Comparison of ENCODE assay signal across 13 cellular contexts in genomic region chr15:67133026-67133425, GRCh38.
A peak's percentile ranks its signal among the peaks of the same experiment; 100 is the strongest.
DNase-seq lines count a peak whose midpoint lies in the region; ATAC-seq lines count a peak whose summit lies in the region.
"Had no signal": no experiment of that assay in that cellular context is flagged by ENCODE, and none has a peak within 500 bp of the region (broad histone marks: within the 10 kb centered on the region; RNA-seq: fewer than 3 reads in every experiment).

No MANE protein-coding gene starts in this region.

- H3K9me3 ChIP-seq in T-helper 17 cell (ENCODE audit: control insufficient read depth, low read length, poor library complexity, severe bottlenecking): no peaks in the 10 kb centered on the region

- ATAC-seq in T-helper 17 cell (no peak), left lobe of liver (peak; percentile 71)
- ATAC-seq in stimulated activated memory B cell treated with anti-CD40 and anti-IgM and Interleukin-4, amounts not matched to agents 10 μg/mL and 1 μg/mL and 100 μg/mL, for 72 hours: no peak

- no peaks in the 10 kb centered on the region for H3K9me3 Mint-ChIP-seq in activated naive CD8-positive, alpha-beta T cell (ENCODE audit: low read depth)
- H3K9me3 Mint-ChIP-seq in activated naive CD8-positive, alpha-beta T cell treated with anti-CD3 and anti-CD28 coated beads for 36 hours: no peaks in the 10 kb centered on the region
- H3K9me3 Mint-ChIP-seq in stimulated activated memory B cell treated with anti-CD40 and anti-IgM and Interleukin-4, amounts not matched to agents 10 μg/mL and 1 μg/mL and 100 μg/mL, for 72 hours: no peaks in the 10 kb centered on the region

- DNase-seq in activated naive CD8-positive, alpha-beta T cell treated with anti-CD3 and anti-CD28 coated beads for 36 hours: no peak
- DNase-seq in T-helper 17 cell: no peak
- DNase-seq in left lobe of liver (ENCODE audit: low spot score): no peak
- DNase-seq in NCI-H146 (lab: John Stamatoyannopoulos, UW): no peak
- DNase-seq in NCI-H1092 treated with DMSO at 0.1 percent for 48 hours (lab: John Stamatoyannopoulos, UW): no peak
- DNase-seq in cortex of kidney (lab: John Stamatoyannopoulos, UW): no peak
- DNase-seq: activated CD4-positive, alpha-beta T cell treated with anti-CD3 and anti-CD28 coated beads, Interleukin-2, amount 50 U/mL, for 48 hours; amniotic stem cell; NCI-H2029 treated with DMSO at 0.1 percent for 48 hours; stimulated activated CD4-positive, alpha-beta T cell treated with anti-CD3 and anti-CD28 coated beads, Interleukin-4, amount 100 ng/mL, for 1 hour; stimulated activated naive CD4-positive, alpha-beta T cell had no signal

- H3K4me3 Mint-ChIP-seq in activated naive CD8-positive, alpha-beta T cell: no peak overlapping the region
- H3K4me3 Mint-ChIP-seq in activated naive CD8-positive, alpha-beta T cell treated with anti-CD3 and anti-CD28 coated beads for 36 hours: no peak overlapping the region
- H3K4me3 Mint-ChIP-seq in T-helper 17 cell: peak overlapping the region; percentile 92
- H3K4me3 Mint-ChIP-seq in stimulated activated memory B cell treated with anti-CD40 and anti-IgM and Interleukin-4, amounts not matched to agents 10 μg/mL and 1 μg/mL and 100 μg/mL, for 72 hours: no peak overlapping the region

- no peaks in the 10 kb centered on the region for H3K36me3 Mint-ChIP-seq in activated naive CD8-positive, alpha-beta T cell
- peaks cover 6% of the 10 kb centered on the region for H3K36me3 Mint-ChIP-seq in activated naive CD8-positive, alpha-beta T cell treated with anti-CD3 and anti-CD28 coated beads for 36 hours
- no peaks in the 10 kb centered on the region for H3K36me3 Mint-ChIP-seq in T-helper 17 cell (ENCODE audit: low read depth)
- peaks cover 2% of the 10 kb centered on the region for H3K36me3 Mint-ChIP-seq in stimulated activated memory B cell treated with anti-CD40 and anti-IgM and Interleukin-4, amounts not matched to agents 10 μg/mL and 1 μg/mL and 100 μg/mL, for 72 hours

- H3K4me1 Mint-ChIP-seq in activated naive CD8-positive, alpha-beta T cell (ENCODE audit: low read depth): peaks cover 58% of the 10 kb centered on the region
- H3K4me1 Mint-ChIP-seq in activated naive CD8-positive, alpha-beta T cell treated with anti-CD3 and anti-CD28 coated beads for 36 hours: peaks cover 61% of the 10 kb centered on the region
- H3K4me1 Mint-ChIP-seq in T-helper 17 cell: peaks cover 73% of the 10 kb centered on the region
- peaks cover 90% of the 10 kb centered on the region for H3K4me1 Mint-ChIP-seq in stimulated activated memory B cell treated with anti-CD40 and anti-IgM and Interleukin-4, amounts not matched to agents 10 μg/mL and 1 μg/mL and 100 μg/mL, for 72 hours

- H3K27ac Mint-ChIP-seq in activated naive CD8-positive, alpha-beta T cell: peak overlapping the region; percentile 35
- H3K27ac Mint-ChIP-seq in activated naive CD8-positive, alpha-beta T cell treated with anti-CD3 and anti-CD28 coated beads for 36 hours: no peak overlapping the region
- peak overlapping the region; percentile 100 for H3K27ac Mint-ChIP-seq in T-helper 17 cell
- peak overlapping the region; percentile 94 for H3K27ac Mint-ChIP-seq in stimulated activated memory B cell treated with anti-CD40 and anti-IgM and Interleukin-4, amounts not matched to agents 10 μg/mL and 1 μg/mL and 100 μg/mL, for 72 hours

- H3K27me3 Mint-ChIP-seq in activated naive CD8-positive, alpha-beta T cell: no peaks in the 10 kb centered on the region
- H3K27me3 Mint-ChIP-seq in activated naive CD8-positive, alpha-beta T cell treated with anti-CD3 and anti-CD28 coated beads for 36 hours: no peaks in the 10 kb centered on the region
- H3K27me3 Mint-ChIP-seq in T-helper 17 cell: no peaks in the 10 kb centered on the region
- no peaks in the 10 kb centered on the region for H3K27me3 Mint-ChIP-seq in stimulated activated memory B cell treated with anti-CD40 and anti-IgM and Interleukin-4, amounts not matched to agents 10 μg/mL and 1 μg/mL and 100 μg/mL, for 72 hours
